Comparison of ENCODE assay signal across 17 cellular contexts in the genomic region with DNA sequence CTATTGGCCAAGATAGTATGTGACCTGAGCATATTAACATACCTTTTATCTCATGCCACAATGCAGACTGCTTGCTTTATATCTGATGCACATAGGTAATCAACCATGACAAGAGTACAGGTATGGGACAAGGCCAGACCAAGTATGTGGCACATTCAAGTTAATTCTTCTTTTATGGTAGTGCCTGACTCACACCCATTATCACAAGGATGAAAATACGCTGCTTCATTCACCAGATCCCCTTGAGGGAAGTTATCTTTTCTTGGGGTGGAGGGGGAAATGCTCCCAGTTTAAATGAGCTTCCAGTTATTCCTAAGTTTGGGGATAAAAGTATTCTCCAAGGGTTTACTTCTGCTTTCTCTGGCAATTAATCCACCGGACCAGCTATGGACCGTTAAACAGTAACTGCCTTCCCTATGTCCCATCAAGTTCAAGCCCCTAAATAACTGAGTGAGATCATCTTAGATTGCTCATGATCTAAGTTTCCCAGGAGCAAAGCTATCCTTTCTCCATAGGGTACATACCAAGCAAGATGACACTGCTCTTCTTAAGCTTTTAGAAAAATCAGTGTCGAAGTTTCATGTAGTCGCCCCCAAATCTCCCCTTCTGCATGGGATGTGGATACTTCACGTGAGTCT. TPM values are rescaled to one million over a fixed set of nuclear protein-coding genes. Genes with fewer than 3 reads are reported as not detected.
DNase-seq lines count a peak whose midpoint lies in the region; ATAC-seq and TF ChIP-seq lines count a peak whose summit lies in the region.
"Had no signal": no experiment of that assay in that cellular context is flagged by ENCODE, and none has a peak within 500 bp of the region (broad histone marks: within the 10 kb centered on the region; RNA-seq: fewer than 3 reads in every experiment).

No MANE protein-coding gene starts in this region.

- ATAC-seq in IMR-90 (ENCODE audit: low read depth) (no peak), SK-N-SH treated with all-trans-retinoic acid at 6 μM for 48 hours (no peak), GM21723 (IDR thresholded peaks at IDR 0.05; ENCODE audit: unreplicated experiment) (no peak)
- no peak for ATAC-seq in effector memory CD8-positive, alpha-beta T cell (replicated peaks)
- ATAC-seq: PC-3 had no signal

- no peak overlapping the region for H2AK9ac ChIP-seq in IMR-90 (replicated peaks; ENCODE audit: low read depth, low read length, poor library complexity)

- WGBS in IMR-90 (ENCODE audit: extremely low coverage in 2 of 2, insufficient read length in 1 of 2), 2 experiments: no CpG with 5 or more reads among the region's 6 CpGs

- no peak overlapping the region for H3K9ac ChIP-seq in IMR-90 (ENCODE audit: low read depth, low read length)

- H4K91ac ChIP-seq in IMR-90 (ENCODE audit: insufficient read depth, low read depth, low read length): no peak overlapping the region

- POLR2A ChIA-PET in AG04449 (lab: Yijun Ruan, JAX) (interaction anchor here (0.6 kb wide), 2 partner anchors 384 to 449 kb away, joined by 3 to 4 read pairs; no protein-coding TSS in a partner anchor), IMR-90 (lab: Charles Lee; ENCODE audit: unreplicated experiment) (no interaction called here)

- no peak; the same call in 1 of the 2 replicates for TF ChIP-seq POLR2A in IMR-90 (IDR thresholded peaks at IDR 0.05; ENCODE audit: low read depth, low read length)

- H2AK5ac ChIP-seq in IMR-90 (ENCODE audit: low read depth, low read length): peak overlapping the region; percentile 69; the same call in 1 of the 2 replicates

- peak overlapping the region in 1 of 2 experiments; percentile 50; a peak in 2 of 4 replicates for H4K8ac ChIP-seq in IMR-90 (ENCODE audit: low read depth in 2 of 2, low read length in 2 of 2)

- no peaks in the 10 kb centered on the region for H3K36me3 ChIP-seq in IMR-90 (ENCODE audit: control insufficient read depth, insufficient read depth, low read length)
- H3K36me3 ChIP-seq: cardiac muscle cell had no signal

- no peak for TF ChIP-seq CTCF in AG04449 (IDR thresholded peaks at IDR 0.05; ENCODE audit: insufficient read depth, low read length, missing control alignments)
- TF ChIP-seq CTCF in IMR-90 (conservative IDR thresholded peaks at IDR 0.05; ENCODE audit: low read depth, low read length): no peak
- no peak for TF ChIP-seq CTCF in epithelial cell of proximal tubule (conservative IDR thresholded peaks at IDR 0.05; ENCODE audit: low read depth, low read length)
- TF ChIP-seq CTCF in osteocyte (IDR thresholded peaks at IDR 0.05): no peak

- intact Hi-C loops in IMR-90 (cut with micrococcal nuclease): loop anchor here (10.0 kb wide), 1 partner anchor 246 kb away; no protein-coding TSS in a partner anchor

- H3K27me3 Mint-ChIP-seq in osteocyte (ENCODE audit: unreplicated experiment): no peaks in the 10 kb centered on the region
- H3K27me3 Mint-ChIP-seq in effector memory CD8-positive, alpha-beta T cell: peaks cover 33 to 48% of the 10 kb centered on the region in 2 donors

- no peaks in the 10 kb centered on the region for H3K9me1 ChIP-seq in IMR-90 (ENCODE audit: insufficient read depth, low read length)

- H3K14ac ChIP-seq in IMR-90 (replicated peaks; ENCODE audit: low read depth, low read length): peak overlapping the region; percentile 61

- peaks cover 4% of the 10 kb centered on the region; the same call in 1 of the 2 replicates for H4K20me1 ChIP-seq in IMR-90 (ENCODE audit: insufficient read depth, low read length)

- H3K4me1 Mint-ChIP-seq in osteocyte (ENCODE audit: unreplicated experiment): peaks cover 46% of the 10 kb centered on the region
- peaks cover 8 to 12% of the 10 kb centered on the region in 2 donors for H3K4me1 Mint-ChIP-seq in effector memory CD8-positive, alpha-beta T cell (ENCODE audit: low read depth in 2 of 2)

- H3K23ac ChIP-seq in IMR-90 (ENCODE audit: low read depth, low read length): peak overlapping the region; percentile 67

- peak overlapping the region; percentile 94 for H3K4me3 Mint-ChIP-seq in osteocyte (ENCODE audit: unreplicated experiment)
- H3K4me3 Mint-ChIP-seq in effector memory CD8-positive, alpha-beta T cell: no peak overlapping the region
- H3K4me3 Mint-ChIP-seq: activated B cell treated with CpG ODN at 0.5 μM for 24 hours had no signal

- no peak overlapping the region for H3K56ac ChIP-seq in IMR-90 (ENCODE audit: extremely low read depth, insufficient read depth, low read length)

- in situ Hi-C loops in IMR-90 (cut with MboI; ENCODE audit: low sequenced_read_pairs): loop anchor here (5.0 kb wide), 1 partner anchor 143 kb away; no protein-coding TSS in a partner anchor

- no peak overlapping the region for H2BK5ac ChIP-seq in IMR-90 (ENCODE audit: low read depth, low read length, poor library complexity, severe bottlenecking)

- peak overlapping the region; percentile 98 for H3K27ac Mint-ChIP-seq in osteocyte (ENCODE audit: unreplicated experiment)
- H3K27ac Mint-ChIP-seq in effector memory CD8-positive, alpha-beta T cell: no peak overlapping the region
- H3K27ac Mint-ChIP-seq: activated B cell treated with CpG ODN at 0.5 μM for 24 hours had no signal

- H3K27me3 ChIP-seq in IMR-90 (ENCODE audit: control insufficient read depth, insufficient read depth, low read length): no peaks in the 10 kb centered on the region

- no peaks in the 10 kb centered on the region for H3K9me3 Mint-ChIP-seq in osteocyte (ENCODE audit: unreplicated experiment)
- H3K9me3 Mint-ChIP-seq in effector memory CD8-positive, alpha-beta T cell: peaks cover 2 to 8% of the 10 kb centered on the region in 2 donors
- H3K9me3 Mint-ChIP-seq: activated B cell treated with CpG ODN at 0.5 μM for 24 hours had no signal

- H3K18ac ChIP-seq in IMR-90 (ENCODE audit: low read depth, low read length): no peak overlapping the region

- H3K36me3 Mint-ChIP-seq in osteocyte (ENCODE audit: unreplicated experiment): peaks cover 69% of the 10 kb centered on the region
- H3K36me3 Mint-ChIP-seq in effector memory CD8-positive, alpha-beta T cell (ENCODE audit: insufficient read depth): no peaks in the 10 kb centered on the region

- CTCF ChIA-PET in AG04449 (lab: Yijun Ruan, JAX) (interaction anchor here (0.8 to 1.9 kb wide), 7 partner anchors 9 to 526 kb away, joined by 3 to 11 read pairs (median 4); no protein-coding TSS in a partner anchor), IMR-90 (lab: Yijun Ruan, JAX) (interaction anchor here (1.0 to 1.6 kb wide), 4 partner anchors 47 to 149 kb away, joined by 3 to 4 read pairs (median 3); no protein-coding TSS in a partner anchor)

- peak overlapping the region; percentile 34; the same call in 1 of the 2 replicates for H3K4ac ChIP-seq in IMR-90 (ENCODE audit: low read depth, low read length)

- dilution Hi-C loops in IMR-90 (cut with HindIII; ENCODE audit: low sequenced_read_pairs, unreplicated experiment): no loop called here

- no TSS peak for BruUV-seq in IMR-90 (replicated peaks; lab: Mats Ljungman, UMichigan)

- H2AFZ ChIP-seq in IMR-90 (replicated peaks; ENCODE audit: low read length, poor library complexity): no peak overlapping the region

- H3K9me3 ChIP-seq in IMR-90 (ENCODE audit: control insufficient read depth, insufficient read depth, low read length): no peaks in the 10 kb centered on the region

- H3K4me2 ChIP-seq in IMR-90 (ENCODE audit: low read depth, low read length): peak overlapping the region; percentile 72

- H3K4me3 ChIP-seq in AG04449 (ENCODE audit: low read depth, low read length) (peak overlapping the region; percentile 84), IMR-90 (ENCODE audit: insufficient read depth, low read depth, low read length) (no peak overlapping the region; the same call in 1 of the 2 replicates), epithelial cell of proximal tubule (ENCODE audit: low read depth, low read length) (peak overlapping the region; percentile 71)
- H3K4me3 ChIP-seq: cardiac muscle cell had no signal

- H2BK20ac ChIP-seq in IMR-90 (ENCODE audit: low read depth, low read length): peak overlapping the region; percentile 59; the same call in 1 of the 2 replicates

- peak overlapping the region; percentile 15; the same call in 1 of the 2 replicates for H4K5ac ChIP-seq in IMR-90 (ENCODE audit: low read depth, low read length)

- peaks cover 10% of the 10 kb centered on the region for H3K4me1 ChIP-seq in IMR-90 (ENCODE audit: control insufficient read depth, insufficient read depth, low read length)

- H2BK120ac ChIP-seq in IMR-90 (ENCODE audit: low read depth, low read length): peak overlapping the region; percentile 9; the same call in 1 of the 2 replicates

- peak overlapping the region; percentile 47; the same call in 2 of the 3 replicates for H2BK15ac ChIP-seq in IMR-90 (ENCODE audit: low read depth, low read length)

- no peak for TF ChIP-seq RAD21 in IMR-90 (IDR thresholded peaks at IDR 0.05; ENCODE audit: low read length)

- peaks cover 23 to 52% of the 10 kb centered on the region in 2 experiments for H3K79me1 ChIP-seq in IMR-90 (ENCODE audit: low read depth in 1 of 2, low read length in 2 of 2)

- no peak overlapping the region for H3K27ac ChIP-seq in IMR-90 (ENCODE audit: insufficient read depth, low read length)
- H3K27ac ChIP-seq: cardiac muscle cell had no signal

- DNase-seq in AG04449 (ENCODE audit: low read depth, low spot score): no peak
- DNase-seq in IMR-90: peak; percentile 69
- DNase-seq in epithelial cell of proximal tubule (ENCODE audit: low read depth): no peak
- no peak for DNase-seq in osteocyte (ENCODE audit: extremely low spot score, unreplicated experiment)
- DNase-seq in effector memory CD8-positive, alpha-beta T cell: no peak
- no peak for DNase-seq in DMS53 (lab: John Stamatoyannopoulos, UW)
- DNase-seq: activated B cell treated with CpG ODN at 0.5 μM for 24 hours; activated naive CD4-positive, alpha-beta T cell treated with Interleukin-2 at 50 U/mL for 16 hours; head of caudate nucleus; NCI-H1930; NCI-H526 treated with DMSO at 0.1 percent for 48 hours; PC-3; posterior cingulate gyrus; SW 1271 had no signal

TF ChIP-seq in IMR-90, 13 proteins besides CTCF, POLR2A, EP300 and RAD21 (continues in another document):
- no peak for TF ChIP-seq RFX5 (IDR thresholded peaks at IDR 0.05; ENCODE audit: low read depth, low read length)
- TF ChIP-seq FOS (IDR thresholded peaks at IDR 0.05; ENCODE audit: low read depth, low read length): no peak
- TF ChIP-seq RCOR1 (IDR thresholded peaks at IDR 0.05; ENCODE audit: insufficient replicate concordance, low read length): no peak
- no peak for TF ChIP-seq BHLHE40 (IDR thresholded peaks at IDR 0.05; ENCODE audit: low read depth, low read length)

TF ChIP-seq in SK-N-SH treated with all-trans-retinoic acid at 6 μM for 48 hours, 23 proteins besides CTCF, POLR2A, EP300 and RAD21 (continues in another document):
- no peak for TF ChIP-seq ARNTL (CRISPR knock-in tag; IDR thresholded peaks at IDR 0.05; ENCODE audit: borderline replicate concordance, low read depth)
- TF ChIP-seq ZFP3 (CRISPR knock-in tag; IDR thresholded peaks at IDR 0.05): no peak
- no peak for TF ChIP-seq GLIS3 (CRISPR knock-in tag; IDR thresholded peaks at IDR 0.05)
- no peak for TF ChIP-seq BACH2 (CRISPR knock-in tag; IDR thresholded peaks at IDR 0.05; ENCODE audit: borderline replicate concordance)
- no peak for TF ChIP-seq ZC3H10 (CRISPR knock-in tag; IDR thresholded peaks at IDR 0.05)

RNA-seq across cellular contexts. Expression of gene COL8A1, which starts 1.9 kb away (rescaled TPM):
- total RNA-seq in IMR-90 (2012; rRNA removed) (109 and 119 TPM in 2 replicates), epithelial cell of proximal tubule (60.5 and 83.7 TPM in 2 replicates), osteocyte (3,389 and 3,403 TPM in 2 replicates)
- polyA plus RNA-seq in IMR-90 (2012; rRNA removed): 133 and 151 TPM in 2 replicates
- 59.3 and 60.5 TPM in 2 replicates for polyA plus RNA-seq in IMR-90 (2012; cell fraction: cytosol; rRNA removed)
- polyA plus RNA-seq in IMR-90 (2012; cell fraction: nucleus; rRNA removed; ENCODE audit: low replicate concordance): 44.8 and 87.0 TPM in 2 replicates

Comparison
In these comparisons a context has a peak if more than half of its experiments do, and no peak if none do; other contexts are left out.
1. RNA of gene COL8A1, which starts 1.9 kb away (total RNA-seq): 3,389 to 3,403 TPM in osteocyte; 109 to 119 TPM in IMR-90 and 60.5 to 83.7 TPM in epithelial cell of proximal tubule; every median in the first group is over 10 times any median in the second.